ENCODE assay signal across 8 cellular contexts in genomic region chr9:76403352-76403751, GRCh38. TPM values are rescaled to one million over a fixed set of nuclear protein-coding genes. Genes with fewer than 3 reads are reported as not detected.
DNase-seq lines count a peak whose midpoint lies in the region; ATAC-seq and TF ChIP-seq lines count a peak whose summit lies in the region.

No MANE protein-coding gene starts in this region.

- H3K27me3 ChIP-seq in BLaER1: no peaks in the 10 kb centered on the region
- H3K27me3 ChIP-seq in cardiac muscle cell: no peaks in the 10 kb centered on the region

- no peaks in the 10 kb centered on the region for H3K9me3 Mint-ChIP-seq in activated naive CD4-positive, alpha-beta T cell treated with anti-CD3 and anti-CD28 coated beads, Interleukin-2, amount 50 U/mL, for 24 hours

- peak; percentile 59 for TF ChIP-seq CTCF in cardiac muscle cell (IDR thresholded peaks at IDR 0.05; ENCODE audit: low read depth, low read length)

- H3K4me3 Mint-ChIP-seq in activated naive CD4-positive, alpha-beta T cell treated with anti-CD3 and anti-CD28 coated beads, Interleukin-2, amount 50 U/mL, for 24 hours: peak overlapping the region; percentile 75

- H3K36me3 ChIP-seq in BLaER1 (no peaks in the 10 kb centered on the region), cardiac muscle cell (no peaks in the 10 kb centered on the region)

- ATAC-seq in GM18498 (IDR thresholded peaks at IDR 0.05; ENCODE audit: unreplicated experiment): peak; percentile 90
- ATAC-seq in HG02763 (IDR thresholded peaks at IDR 0.05; ENCODE audit: unreplicated experiment): peak; percentile 90
- peak; percentile 88 for ATAC-seq in sciatic nerve

- H3K4me3 ChIP-seq in BLaER1 (no peak overlapping the region), cardiac muscle cell (no peak overlapping the region)

- intact Hi-C loops in sciatic nerve (cut with DNase I): no loop called here

- no peak overlapping the region for H3K9ac ChIP-seq in BLaER1

- H3K27ac ChIP-seq in BLaER1 (no peak overlapping the region), cardiac muscle cell (no peak overlapping the region)

- peak overlapping the region; percentile 80 for H3K27ac Mint-ChIP-seq in activated naive CD4-positive, alpha-beta T cell treated with anti-CD3 and anti-CD28 coated beads, Interleukin-2, amount 50 U/mL, for 24 hours

- H3K9me3 ChIP-seq in BLaER1 (no peaks in the 10 kb centered on the region), cardiac muscle cell (ENCODE audit: low read depth) (no peaks in the 10 kb centered on the region)

- H3K27me3 Mint-ChIP-seq in activated naive CD4-positive, alpha-beta T cell treated with anti-CD3 and anti-CD28 coated beads, Interleukin-2, amount 50 U/mL, for 24 hours: no peaks in the 10 kb centered on the region

- peak overlapping the region; percentile 20; the same call in 1 of the 2 replicates for H3K4me2 ChIP-seq in BLaER1

- H4K20me1 ChIP-seq in BLaER1: no peaks in the 10 kb centered on the region

- peak; percentile 51 for DNase-seq in NCI-H1092 treated with DMSO at 0.1 percent for 48 hours (lab: John Stamatoyannopoulos, UW)
- DNase-seq in cardiac muscle cell (ENCODE audit: low read depth in 1 of 2, low spot score in 1 of 2): peak in 1 of 2 donors; percentile 90
- no peak for DNase-seq in sciatic nerve (ENCODE audit: low spot score)
- DNase-seq in mesenteric fat pad (ENCODE audit: low spot score): no peak

- no peaks in the 10 kb centered on the region for H3K36me3 Mint-ChIP-seq in activated naive CD4-positive, alpha-beta T cell treated with anti-CD3 and anti-CD28 coated beads, Interleukin-2, amount 50 U/mL, for 24 hours

- peaks cover 11% of the 10 kb centered on the region for H3K4me1 Mint-ChIP-seq in activated naive CD4-positive, alpha-beta T cell treated with anti-CD3 and anti-CD28 coated beads, Interleukin-2, amount 50 U/mL, for 24 hours

- H3K4me1 ChIP-seq in BLaER1 (peaks cover 1% of the 10 kb centered on the region), cardiac muscle cell (ENCODE audit: low read depth) (no peaks in the 10 kb centered on the region)

RNA-seq across cellular contexts. Expression of gene RFK, which starts 9.1 kb away (rescaled TPM):
- 14.2 and 15.2 TPM in 2 replicates for total RNA-seq in cardiac muscle cell
- 18.2 and 24.2 TPM in 2 replicates for polyA plus RNA-seq in cardiac muscle cell
- 16.3 TPM for total RNA-seq in sciatic nerve
- 17.3 TPM for total RNA-seq in mesenteric fat pad

RNA-seq across cellular contexts. Expression of gene GCNT1, which starts 55.6 kb away (rescaled TPM):
- total RNA-seq in cardiac muscle cell: 0.66 and 0.67 TPM in 2 replicates
- polyA plus RNA-seq in cardiac muscle cell: 0.22 and 0.96 TPM in 2 replicates
- total RNA-seq in sciatic nerve: 9.2 TPM
- 15.3 TPM for total RNA-seq in mesenteric fat pad
